Comparison of ENCODE assay signal across 15 cellular contexts in the genomic region with DNA sequence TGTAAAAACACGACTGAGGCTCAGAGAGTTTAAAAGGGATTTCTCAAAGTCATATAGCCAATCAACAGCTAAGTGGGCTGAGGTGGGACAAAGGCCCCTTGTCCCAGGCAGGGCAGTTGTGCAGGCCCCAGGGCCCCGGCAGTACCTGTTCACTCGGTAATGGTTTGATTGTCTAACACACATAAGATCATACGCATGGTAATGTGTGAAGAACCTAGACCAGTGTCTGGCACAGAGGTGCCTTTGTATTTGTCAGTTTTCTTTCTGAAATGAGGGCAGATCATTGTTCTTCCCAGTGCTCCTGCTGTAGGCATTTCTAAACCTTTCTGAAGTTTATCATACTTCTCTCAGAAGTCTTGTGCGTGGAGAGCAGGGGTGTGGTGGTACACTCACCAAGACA.
DNase-seq lines count a peak whose midpoint lies in the region; ATAC-seq and TF ChIP-seq lines count a peak whose summit lies in the region.
"Had no signal": no experiment of that assay in that cellular context is flagged by ENCODE, and none has a peak within 500 bp of the region (broad histone marks: within the 10 kb centered on the region; RNA-seq: fewer than 3 reads in every experiment).

No MANE protein-coding gene starts in this region.

- H3K27ac ChIP-seq in IMR-90 (ENCODE audit: insufficient read depth, low read length) (no peak overlapping the region), mesenchymal stem cell (ENCODE audit: low read length, poor library complexity, severe bottlenecking) (no peak overlapping the region), suprapubic skin (peak overlapping the region; percentile 90)
- H3K27ac ChIP-seq: A549 had no signal

- TF ChIP-seq RAD21 in IMR-90 (IDR thresholded peaks at IDR 0.05; ENCODE audit: low read length), result no peak

- H4K91ac ChIP-seq in IMR-90 (ENCODE audit: insufficient read depth, low read depth, low read length), result no peak overlapping the region
- H4K91ac ChIP-seq in mesenchymal stem cell (ENCODE audit: low read length), result no peak overlapping the region

- H3K27me3 ChIP-seq in IMR-90 (ENCODE audit: control insufficient read depth, insufficient read depth, low read length) (no peaks in the 10 kb centered on the region), mesenchymal stem cell (ENCODE audit: control insufficient read depth in 1 of 2, insufficient read depth in 1 of 2, low read length in 2 of 2) (no peaks in the 10 kb centered on the region), suprapubic skin (no peaks in the 10 kb centered on the region)

- H3K4me1 ChIP-seq in IMR-90 (ENCODE audit: control insufficient read depth, insufficient read depth, low read length) (peaks cover 20% of the 10 kb centered on the region), mesenchymal stem cell (ENCODE audit: control insufficient read depth, insufficient read depth, low read depth, low read length) (peaks cover 9% of the 10 kb centered on the region), suprapubic skin (peaks cover 67% of the 10 kb centered on the region)
- H3K4me1 ChIP-seq: A549, Caco-2 had no signal

- no peak overlapping the region for H3K4me2 ChIP-seq in IMR-90 (ENCODE audit: low read depth, low read length)
- no peak overlapping the region for H3K4me2 ChIP-seq in mesenchymal stem cell (ENCODE audit: low read length, poor library complexity, severe bottlenecking)
- H3K4me2 ChIP-seq: A549 had no signal

- H4K20me1 ChIP-seq in IMR-90 (ENCODE audit: insufficient read depth, low read length), result no peaks in the 10 kb centered on the region

- no peak overlapping the region for H2AK9ac ChIP-seq in IMR-90 (replicated peaks; ENCODE audit: low read depth, low read length, poor library complexity)

- no peak for TF ChIP-seq POLR2A in IMR-90 (IDR thresholded peaks at IDR 0.05; ENCODE audit: low read depth, low read length)
- no peak for TF ChIP-seq POLR2A in suprapubic skin (IDR thresholded peaks at IDR 0.05)

- H2BK120ac ChIP-seq in IMR-90 (ENCODE audit: low read depth, low read length) (no peak overlapping the region), mesenchymal stem cell (ENCODE audit: low read depth, low read length) (no peak overlapping the region)

- H4K5ac ChIP-seq in IMR-90 (ENCODE audit: low read depth, low read length), result no peak overlapping the region

- H3K9ac ChIP-seq in IMR-90 (ENCODE audit: low read depth, low read length) (no peak overlapping the region), mesenchymal stem cell (ENCODE audit: low read length) (no peak overlapping the region)

- peaks cover 11% of the 10 kb centered on the region for H3K9me3 Mint-ChIP-seq in chondrocyte (ENCODE audit: low read depth)

- H3K36me3 ChIP-seq in IMR-90 (ENCODE audit: control insufficient read depth, insufficient read depth, low read length) (no peaks in the 10 kb centered on the region), mesenchymal stem cell (ENCODE audit: control insufficient read depth in 1 of 2, insufficient read depth in 2 of 2, low read depth in 1 of 2, low read length in 2 of 2) (peaks cover 0 to 3% of the 10 kb centered on the region in 2 experiments), suprapubic skin (no peaks in the 10 kb centered on the region)

- H2BK5ac ChIP-seq in IMR-90 (ENCODE audit: low read depth, low read length, poor library complexity, severe bottlenecking) (no peak overlapping the region), mesenchymal stem cell (ENCODE audit: low read depth, low read length, poor library complexity, severe bottlenecking) (no peak overlapping the region)

- no peak overlapping the region for H2BK12ac ChIP-seq in mesenchymal stem cell (ENCODE audit: low read length in 2 of 2)

- H4K8ac ChIP-seq in IMR-90 (ENCODE audit: low read depth in 2 of 2, low read length in 2 of 2) (no peak overlapping the region), mesenchymal stem cell (ENCODE audit: low read length) (peak overlapping the region; percentile 7)

- H3K79me1 ChIP-seq in IMR-90 (ENCODE audit: low read depth in 1 of 2, low read length in 2 of 2) (0 out of 4 replicates have a peak, but pooled peaks cover 0 to 6% of the 10 kb centered on the region in 2 experiments), mesenchymal stem cell (replicated peaks; ENCODE audit: low read length, poor library complexity, severe bottlenecking) (no peaks in the 10 kb centered on the region)

- H2BK15ac ChIP-seq in IMR-90 (ENCODE audit: low read depth, low read length), result no peak overlapping the region
- no peak overlapping the region for H2BK15ac ChIP-seq in mesenchymal stem cell (ENCODE audit: low read depth, poor library complexity, severe bottlenecking)

- H3K18ac ChIP-seq in IMR-90 (ENCODE audit: low read depth, low read length), result no peak overlapping the region
- H3K18ac ChIP-seq in mesenchymal stem cell (ENCODE audit: low read depth in 1 of 2, low read length in 2 of 2), result no peak overlapping the region

- in situ Hi-C loops in IMR-90 (cut with MboI; ENCODE audit: low sequenced_read_pairs), result no loop called here
- in situ Hi-C loops in GM13977 (cut with MboI; ENCODE audit: low pct_unique_long_range_greater_than_20kb, low sequenced_read_pairs, unreplicated experiment), result no loop called here

- WGBS in IMR-90 (ENCODE audit: extremely low coverage in 2 of 2, insufficient read length in 1 of 2), 2 experiments, result 100% methylated on average over 1 of the region's 5 CpGs; no CpG with 5 or more reads in 1 of the 2 experiments
- WGBS in mesenchymal stem cell, result 98% methylated on average over 5 of the region's 5 CpGs
- 49% methylated on average over 5 of the region's 5 CpGs for WGBS in suprapubic skin

- H3K27me3 Mint-ChIP-seq in chondrocyte (ENCODE audit: low read depth), result no peaks in the 10 kb centered on the region

- no TSS peak for BruUV-seq in IMR-90 (replicated peaks; lab: Mats Ljungman, UMichigan)

- intact Hi-C loops in IMR-90 (cut with micrococcal nuclease), result no loop called here

- H3K4me3 Mint-ChIP-seq in chondrocyte (ENCODE audit: unreplicated experiment), result no peak overlapping the region
- H3K4me3 Mint-ChIP-seq: CD14-positive monocyte; CD8-positive, alpha-beta T cell; HFFc6 had no signal

- DNase-seq in IMR-90 (no peak), chondrocyte (ENCODE audit: low spot score) (no peak), mesenchymal stem cell (no peak), suprapubic skin (ENCODE audit: low spot score in 2 of 2) (no peak), GM13977 (ENCODE audit: low spot score) (no peak), medulla oblongata (ENCODE audit: extremely low spot score) (no peak)
- DNase-seq: Caco-2; CD8-positive, alpha-beta T cell; DMS53; GF-D8; HCEC 1CT; HFFc6 had no signal

- no peak for TF ChIP-seq CTCF in IMR-90 (conservative IDR thresholded peaks at IDR 0.05; ENCODE audit: low read depth, low read length)
- no peak for TF ChIP-seq CTCF in chondrocyte (IDR thresholded peaks at IDR 0.05)
- TF ChIP-seq CTCF in suprapubic skin (IDR thresholded peaks at IDR 0.05), result no peak
- TF ChIP-seq CTCF in GM13977 (IDR thresholded peaks at IDR 0.05; ENCODE audit: extremely low read depth, insufficient read depth, missing control alignments), result no peak

- peaks cover 72% of the 10 kb centered on the region for H3K4me1 Mint-ChIP-seq in chondrocyte (ENCODE audit: low read depth)

- dilution Hi-C loops in IMR-90 (cut with HindIII; ENCODE audit: low sequenced_read_pairs, unreplicated experiment), result no loop called here

- H3K4me3 ChIP-seq in IMR-90 (ENCODE audit: insufficient read depth, low read depth, low read length) (no peak overlapping the region), mesenchymal stem cell (ENCODE audit: insufficient read depth in 1 of 2, low read depth in 1 of 2, low read length in 2 of 2) (no peak overlapping the region), suprapubic skin (no peak overlapping the region)
- H3K4me3 ChIP-seq: A549 had no signal

- H3K27ac Mint-ChIP-seq in chondrocyte (ENCODE audit: unreplicated experiment), result peak overlapping the region; percentile 37
- H3K27ac Mint-ChIP-seq: CD14-positive monocyte; CD8-positive, alpha-beta T cell; HFFc6 had no signal

- H3K14ac ChIP-seq in IMR-90 (replicated peaks; ENCODE audit: low read depth, low read length) (no peak overlapping the region), mesenchymal stem cell (ENCODE audit: low read length in 2 of 2) (no peak overlapping the region)

- CTCF ChIA-PET in IMR-90 (lab: Yijun Ruan, JAX), result no interaction called here

- no peak overlapping the region for H3K56ac ChIP-seq in IMR-90 (ENCODE audit: extremely low read depth, insufficient read depth, low read length)

- H2AK5ac ChIP-seq in IMR-90 (ENCODE audit: low read depth, low read length) (0 out of 2 replicates have a peak overlapping the region, but pooled peaks have one; percentile 33), mesenchymal stem cell (ENCODE audit: low read length, severe bottlenecking) (no peak overlapping the region)

- H2BK20ac ChIP-seq in IMR-90 (ENCODE audit: low read depth, low read length), result no peak overlapping the region

- H3K36me3 Mint-ChIP-seq in chondrocyte (ENCODE audit: low read depth), result peaks cover 12% of the 10 kb centered on the region

- POLR2A ChIA-PET in IMR-90 (lab: Charles Lee; ENCODE audit: unreplicated experiment), result no interaction called here

- H3K9me3 ChIP-seq in IMR-90 (ENCODE audit: control insufficient read depth, insufficient read depth, low read length) (no peaks in the 10 kb centered on the region; the same call in 1 of the 2 replicates), mesenchymal stem cell (ENCODE audit: control insufficient read depth, low read length) (no peaks in the 10 kb centered on the region), suprapubic skin (no peaks in the 10 kb centered on the region)
- H3K9me3 ChIP-seq: A549, Caco-2 had no signal

- no peak for TF ChIP-seq EP300 in suprapubic skin (IDR thresholded peaks at IDR 0.05)

- peaks cover 25% of the 10 kb centered on the region for H3K9me1 ChIP-seq in IMR-90 (ENCODE audit: insufficient read depth, low read length)

- H2AFZ ChIP-seq in IMR-90 (replicated peaks; ENCODE audit: low read length, poor library complexity) (no peak overlapping the region), mesenchymal stem cell (ENCODE audit: low read depth, low read length) (no peak overlapping the region)

- ATAC-seq in IMR-90 (ENCODE audit: low read depth) (no peak), HG03571 (IDR thresholded peaks at IDR 0.05; ENCODE audit: unreplicated experiment) (no peak)
- ATAC-seq: A549; CD8-positive, alpha-beta T cell had no signal

- H3K4ac ChIP-seq in IMR-90 (ENCODE audit: low read depth, low read length), result no peak overlapping the region
- no peak overlapping the region for H3K4ac ChIP-seq in mesenchymal stem cell (ENCODE audit: low read depth in 1 of 2, low read length in 2 of 2)

- no peak overlapping the region for H3K23ac ChIP-seq in IMR-90 (ENCODE audit: low read depth, low read length)
- H3K23ac ChIP-seq in mesenchymal stem cell (ENCODE audit: low read length in 2 of 2), result no peak overlapping the region
